In genomic region chr7:90402785-90403173, GRCh38 we compare ENCODE assay signal across 1 cellular context.
TF ChIP-seq lines count a peak whose summit lies in the region.

No MANE protein-coding gene starts in this region.

TF ChIP-seq in H1, 55 proteins besides CTCF, POLR2A, EP300 and RAD21 (continued from another document):
- TF ChIP-seq SAP30 (IDR thresholded peaks at IDR 0.05; ENCODE audit: insufficient read depth, insufficient replicate concordance, low read length) (no peak), ATF3 (IDR thresholded peaks at IDR 0.05; ENCODE audit: insufficient read depth, low read depth, low read length) (no peak), BRCA1 (IDR thresholded peaks at IDR 0.05; ENCODE audit: low read depth, low read length) (no peak), NRF1 (IDR thresholded peaks at IDR 0.05; ENCODE audit: low read depth, low read length) (no peak), SUZ12 (IDR thresholded peaks at IDR 0.05; ENCODE audit: low read length) (no peak)
